33 cellular contexts compared by ENCODE assay signal in the genomic region with DNA sequence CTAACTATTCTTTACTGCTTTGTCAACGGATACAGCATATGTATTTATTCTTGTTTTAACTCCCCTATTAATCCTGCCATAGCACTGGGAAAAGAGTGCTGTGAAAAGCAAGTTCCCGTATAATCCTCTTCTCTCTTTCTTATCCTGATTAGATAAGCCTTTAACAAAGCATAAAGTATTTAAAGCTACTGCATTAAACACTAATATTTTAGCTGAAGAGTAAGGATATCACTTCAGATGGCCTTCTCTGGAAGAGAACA.
"Had no signal": no experiment of that assay in that cellular context is flagged by ENCODE, and none has a peak within 500 bp of the region (broad histone marks: within the 10 kb centered on the region; RNA-seq: fewer than 3 reads in every experiment).

No MANE protein-coding gene starts in this region.

- H3K4me3 Mint-ChIP-seq: activated CD4-positive, alpha-beta memory T cell treated with anti-CD3 and anti-CD28 coated beads for 36 hours; activated T-cell treated with anti-CD3 and anti-CD28 coated beads, Interleukin-2, amount 50 U/mL, for 4 hours; activated T-helper 17 cell treated with anti-CD3 and anti-CD28 coated beads, Interleukin-2, amount 50 U/mL, for 72 hours; dendritic cell treated with granulocyte-macrophage colony-stimulating factor and Interleukin-4, amounts not matched to agents 40 ng/mL and 50 ng/mL, for 4 days; immature natural killer cell; naive thymus-derived CD8-positive, alpha-beta T cell; stimulated activated memory B cell treated with anti-CD40 and anti-IgM and Interleukin-4, amounts not matched to agents 10 μg/mL and 1 μg/mL and 100 μg/mL, for 72 hours had no signal

- H3K36me3 ChIP-seq: breast epithelium, esophagus muscularis mucosa, heart left ventricle, right lobe of liver, stomach, thyroid gland, upper lobe of left lung, vagina had no signal

- H3K27me3 ChIP-seq: breast epithelium, esophagus muscularis mucosa, heart left ventricle, right lobe of liver, stomach, thyroid gland, upper lobe of left lung, vagina had no signal

- H3K27ac ChIP-seq: breast epithelium, esophagus muscularis mucosa, foreskin keratinocyte, right lobe of liver, stomach, thyroid gland, upper lobe of left lung, vagina had no signal

- H3K27ac Mint-ChIP-seq: activated CD4-positive, alpha-beta memory T cell treated with anti-CD3 and anti-CD28 coated beads for 36 hours; activated T-helper 17 cell treated with anti-CD3 and anti-CD28 coated beads, Interleukin-2, amount 50 U/mL, for 72 hours; dendritic cell treated with granulocyte-macrophage colony-stimulating factor and Interleukin-4, amounts not matched to agents 40 ng/mL and 50 ng/mL, for 4 days; immature natural killer cell; naive thymus-derived CD8-positive, alpha-beta T cell; stimulated activated memory B cell treated with anti-CD40 and anti-IgM and Interleukin-4, amounts not matched to agents 10 μg/mL and 1 μg/mL and 100 μg/mL, for 72 hours had no signal

- H3K9me3 Mint-ChIP-seq: activated CD4-positive, alpha-beta memory T cell treated with anti-CD3 and anti-CD28 coated beads for 36 hours; activated T-cell treated with anti-CD3 and anti-CD28 coated beads, Interleukin-2, amount 50 U/mL, for 4 hours; activated T-helper 17 cell treated with anti-CD3 and anti-CD28 coated beads, Interleukin-2, amount 50 U/mL, for 72 hours; naive thymus-derived CD8-positive, alpha-beta T cell; stimulated activated memory B cell treated with anti-CD40 and anti-IgM and Interleukin-4, amounts not matched to agents 10 μg/mL and 1 μg/mL and 100 μg/mL, for 72 hours had no signal

- H3K4me3 ChIP-seq: breast epithelium, right lobe of liver, stomach, thyroid gland, upper lobe of left lung, vagina had no signal

- H3K4me1 ChIP-seq: breast epithelium, esophagus muscularis mucosa, foreskin keratinocyte, right lobe of liver, stomach, thyroid gland, upper lobe of left lung, vagina had no signal

- H3K9me3 ChIP-seq: breast epithelium, esophagus muscularis mucosa, heart left ventricle, right lobe of liver, stomach, thyroid gland, upper lobe of left lung, vagina had no signal

- H3K36me3 Mint-ChIP-seq: activated CD4-positive, alpha-beta memory T cell treated with anti-CD3 and anti-CD28 coated beads for 36 hours; immature natural killer cell; naive thymus-derived CD8-positive, alpha-beta T cell; stimulated activated memory B cell treated with anti-CD40 and anti-IgM and Interleukin-4, amounts not matched to agents 10 μg/mL and 1 μg/mL and 100 μg/mL, for 72 hours had no signal

- H3K27me3 Mint-ChIP-seq: dendritic cell treated with granulocyte-macrophage colony-stimulating factor and Interleukin-4, amounts not matched to agents 40 ng/mL and 50 ng/mL, for 4 days had no signal

- FAIRE-seq: kidney, small intestine had no signal

- H3K4me1 Mint-ChIP-seq: activated T-helper 17 cell treated with anti-CD3 and anti-CD28 coated beads, Interleukin-2, amount 50 U/mL, for 72 hours; immature natural killer cell; naive thymus-derived CD8-positive, alpha-beta T cell; stimulated activated memory B cell treated with anti-CD40 and anti-IgM and Interleukin-4, amounts not matched to agents 10 μg/mL and 1 μg/mL and 100 μg/mL, for 72 hours had no signal

- DNase-seq: activated CD4-positive, alpha-beta memory T cell treated with anti-CD3 and anti-CD28 coated beads for 36 hours; activated CD4-positive, alpha-beta T cell treated with anti-CD3 and anti-CD28 coated beads for 4 hours; activated CD8-positive, alpha-beta memory T cell treated with anti-CD3 and anti-CD28 coated beads, Interleukin-2, amount 50 U/mL, for 48 hours; activated gamma-delta T cell treated with Interleukin-2 at 50 U/mL for 16 hours; activated naive CD4-positive, alpha-beta T cell treated with anti-CD3 and anti-CD28 coated beads, Interleukin-2, amount 50 U/mL, for 16 hours; activated T-cell treated with anti-CD3 and anti-CD28 coated beads, Interleukin-2, amount 50 U/mL, for 4 hours; amniotic stem cell; central memory CD4-positive, alpha-beta T cell; effector CD4-positive, alpha-beta T cell; foreskin keratinocyte; heart left ventricle; hypothalamus; immature natural killer cell; kidney; left colon; mammary epithelial cell; midbrain; naive thymus-derived CD8-positive, alpha-beta T cell; right lobe of liver; small intestine; stimulated activated CD4-positive, alpha-beta T cell treated with anti-CD3 and anti-CD28 coated beads, Interleukin-1b, Interleukin-23, amount 100 ng/mL, for 48 hours; stimulated activated CD4-positive, alpha-beta T cell treated with anti-CD3 and anti-CD28 coated beads, Interleukin-4, amount 100 ng/mL, for 4 hours; stimulated activated CD8-positive, alpha-beta memory T cell treated with anti-CD3 and anti-CD28 coated beads, Interleukin-4, amount 100 ng/mL, for 48 hours; stomach; T-helper 2 cell; thyroid gland; upper lobe of left lung had no signal
